In genomic region chr1:31687601-31688000, GRCh38 we compare ENCODE assay signal across 1 cellular context.
TF ChIP-seq lines count a peak whose summit lies in the region.

No MANE protein-coding gene starts in this region.

TF ChIP-seq in HepG2, 621 proteins besides CTCF, POLR2A, EP300 and RAD21:
- TF ChIP-seq ZSCAN29 (CRISPR knock-in tag; conservative IDR thresholded peaks at IDR 0.05) (no peak), U2AF1 (optimal IDR thresholded peaks at IDR 0.05; ENCODE audit: low read depth, low read length) (no peak), ZNF609 (CRISPR knock-in tag; IDR thresholded peaks at IDR 0.05; ENCODE audit: borderline replicate concordance) (no peak), ZFP82 (CRISPR knock-in tag; IDR thresholded peaks at IDR 0.05; ENCODE audit: borderline replicate concordance) (no peak), ZNF543 (CRISPR knock-in tag; IDR thresholded peaks at IDR 0.05) (no peak), ZNF570 (CRISPR knock-in tag; IDR thresholded peaks at IDR 0.05; ENCODE audit: borderline replicate concordance) (no peak), MXD4 (CRISPR knock-in tag; IDR thresholded peaks at IDR 0.05) (no peak), ZNF362 (CRISPR knock-in tag; IDR thresholded peaks at IDR 0.05; ENCODE audit: borderline replicate concordance) (no peak), KDM5B (CRISPR knock-in tag; IDR thresholded peaks at IDR 0.05; ENCODE audit: borderline replicate concordance) (no peak), SRSF9 (IDR thresholded peaks at IDR 0.05; ENCODE audit: borderline replicate concordance, insufficient read depth, low read depth, low read length, poor library complexity, severe bottlenecking) (no peak), RBM39 (IDR thresholded peaks at IDR 0.05; ENCODE audit: low read depth, low read length, poor library complexity, severe bottlenecking) (no peak), MTA1 (CRISPR knock-in tag; IDR thresholded peaks at IDR 0.05; ENCODE audit: borderline replicate concordance) (no peak), AKAP8 (CRISPR knock-in tag; IDR thresholded peaks at IDR 0.05) (no peak), THAP7 (CRISPR knock-in tag; IDR thresholded peaks at IDR 0.05) (no peak), ATF2 (CRISPR knock-in tag; IDR thresholded peaks at IDR 0.05) (no peak), SAP130 (CRISPR knock-in tag; IDR thresholded peaks at IDR 0.05; ENCODE audit: low read depth) (no peak)
- TF ChIP-seq, protein P1, sequence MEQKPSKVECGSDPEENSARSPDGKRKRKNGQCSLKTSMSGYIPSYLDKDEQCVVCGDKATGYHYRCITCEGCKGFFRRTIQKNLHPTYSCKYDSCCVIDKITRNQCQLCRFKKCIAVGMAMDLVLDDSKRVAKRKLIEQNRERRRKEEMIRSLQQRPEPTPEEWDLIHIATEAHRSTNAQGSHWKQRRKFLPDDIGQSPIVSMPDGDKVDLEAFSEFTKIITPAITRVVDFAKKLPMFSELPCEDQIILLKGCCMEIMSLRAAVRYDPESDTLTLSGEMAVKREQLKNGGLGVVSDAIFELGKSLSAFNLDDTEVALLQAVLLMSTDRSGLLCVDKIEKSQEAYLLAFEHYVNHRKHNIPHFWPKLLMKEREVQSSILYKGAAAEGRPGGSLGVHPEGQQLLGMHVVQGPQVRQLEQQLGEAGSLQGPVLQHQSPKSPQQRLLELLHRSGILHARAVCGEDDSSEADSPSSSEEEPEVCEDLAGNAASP (CRISPR knock-in tag; IDR thresholded peaks at IDR 0.05; ENCODE audit: borderline replicate concordance) = no peak
- TF ChIP-seq, protein P2, sequence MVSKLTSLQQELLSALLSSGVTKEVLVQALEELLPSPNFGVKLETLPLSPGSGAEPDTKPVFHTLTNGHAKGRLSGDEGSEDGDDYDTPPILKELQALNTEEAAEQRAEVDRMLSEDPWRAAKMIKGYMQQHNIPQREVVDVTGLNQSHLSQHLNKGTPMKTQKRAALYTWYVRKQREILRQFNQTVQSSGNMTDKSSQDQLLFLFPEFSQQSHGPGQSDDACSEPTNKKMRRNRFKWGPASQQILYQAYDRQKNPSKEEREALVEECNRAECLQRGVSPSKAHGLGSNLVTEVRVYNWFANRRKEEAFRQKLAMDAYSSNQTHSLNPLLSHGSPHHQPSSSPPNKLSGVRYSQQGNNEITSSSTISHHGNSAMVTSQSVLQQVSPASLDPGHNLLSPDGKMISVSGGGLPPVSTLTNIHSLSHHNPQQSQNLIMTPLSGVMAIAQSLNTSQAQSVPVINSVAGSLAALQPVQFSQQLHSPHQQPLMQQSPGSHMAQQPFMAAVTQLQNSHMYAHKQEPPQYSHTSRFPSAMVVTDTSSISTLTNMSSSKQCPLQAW (CRISPR knock-in tag; IDR thresholded peaks at IDR 0.05) = no peak
